In genomic region chr3:94063497-94064119, GRCh38 we compare ENCODE assay signal across 8 cellular contexts. TPM values are rescaled to one million over a fixed set of nuclear protein-coding genes. Genes with fewer than 3 reads are reported as not detected.
DNase-seq lines count a peak whose midpoint lies in the region; ATAC-seq and TF ChIP-seq lines count a peak whose summit lies in the region.

No MANE protein-coding gene starts in this region.

- no peaks in the 10 kb centered on the region for H3K27me3 ChIP-seq in A673 (replicated peaks; ENCODE audit: insufficient read depth, low read depth, low read length, poor library complexity)
- H3K27me3 ChIP-seq in liver (ENCODE audit: control insufficient read depth in 4 of 4, insufficient read depth in 4 of 4, low read length in 3 of 4), result no peaks in the 10 kb centered on the region
- H3K27me3 ChIP-seq in upper lobe of right lung, result no peaks in the 10 kb centered on the region

- H3K9me3 ChIP-seq in A673 (ENCODE audit: low read depth, low read length, poor library complexity, severe bottlenecking) (no peaks in the 10 kb centered on the region), liver (ENCODE audit: control insufficient read depth in 4 of 4, low read length in 3 of 4) (no peaks in the 10 kb centered on the region), upper lobe of right lung (no peaks in the 10 kb centered on the region)

- 64% methylated on average over 16 of the region's 16 CpGs for WGBS in liver

- H3K9ac ChIP-seq in liver (ENCODE audit: low read depth in 1 of 2, low read length in 2 of 2), result peak overlapping the region; percentile 55 to 99

- ATAC-seq in upper lobe of right lung, result no peak
- no peak for ATAC-seq in GM21367 (IDR thresholded peaks at IDR 0.05; ENCODE audit: unreplicated experiment)

- POLR2A ChIA-PET in A673 (lab: Charles Lee; ENCODE audit: low non-redundant PET) (interaction anchor here (0.7 kb wide), 1 partner anchor 74 kb away, joined by 8 read pairs; no protein-coding TSS in a partner anchor), HEK293T (lab: Yijun Ruan, JAX) (interaction anchor here (0.6 to 2.8 kb wide), 26 partner anchors 8 to 108 kb away, joined by 3 to 14 read pairs (median 7); partner anchors contain the start of genes ARL13B, PROS1 and STX19)

- no peak for TF ChIP-seq RAD21 in liver (IDR thresholded peaks at IDR 0.05)

- CTCF ChIA-PET in A673 (lab: Charles Lee) (no interaction called here), HEK293T (lab: Yijun Ruan, JAX) (no interaction called here)

- intact Hi-C loops in A673 (cut with micrococcal nuclease; ENCODE audit: unreplicated experiment), result loop anchor here (1.0 to 5.0 kb wide), 3 partner anchors 59 to 201 kb away; partner anchors contain the start of gene ARL13B
- intact Hi-C loops in upper lobe of right lung (cut with DNase I), result loop anchor here (10.0 kb wide), 1 partner anchor 59 kb away; no protein-coding TSS in a partner anchor

- BruUV-seq in A673 (replicated peaks; lab: Mats Ljungman, UMichigan), result no TSS peak

- H3K36me3 ChIP-seq in A673 (ENCODE audit: insufficient read depth, low read length, poor library complexity, severe bottlenecking) (peaks cover 8% of the 10 kb centered on the region), liver (ENCODE audit: control insufficient read depth in 4 of 4, insufficient read depth in 3 of 4, low read depth in 1 of 4, low read length in 3 of 4) (peaks cover 3 to 10% (median 6%) of the 10 kb centered on the region in 4 donors), upper lobe of right lung (peaks cover 7% of the 10 kb centered on the region)

- DNase-seq in A673 (ENCODE audit: low spot score) (peak; percentile 15), HEK293T (ENCODE audit: extremely low spot score) (no peak), amniotic epithelial cell (ENCODE audit: low read depth) (peak; percentile 17), upper lobe of right lung (no peak), inferior parietal cortex (ENCODE audit: extremely low spot score) (no peak)
- no peak for DNase-seq in activated effector memory CD4-positive, alpha-beta T cell treated with Interleukin-2 at 50 U/mL for 16 hours

- H3K4me3 ChIP-seq in A673 (ENCODE audit: low read depth, low read length, poor library complexity, severe bottlenecking) (peak overlapping the region; percentile 84), liver (ENCODE audit: low read depth in 1 of 3, low read length in 3 of 3) (peak overlapping the region; percentile 72 to 97 (median 97)), upper lobe of right lung (peak overlapping the region; percentile 82)

- H3K4me1 ChIP-seq in A673 (ENCODE audit: insufficient read depth, low read length, poor library complexity, severe bottlenecking) (peaks cover 14% of the 10 kb centered on the region), liver (ENCODE audit: control insufficient read depth in 4 of 4, insufficient read depth in 4 of 4, low read length in 3 of 4) (peaks cover 0 to 19% (median 13%) of the 10 kb centered on the region in 4 donors), upper lobe of right lung (peaks cover 28% of the 10 kb centered on the region)

- TF ChIP-seq CTCF in A673 (conservative IDR thresholded peaks at IDR 0.05; ENCODE audit: low read depth, low read length), result no peak
- TF ChIP-seq CTCF in liver (IDR thresholded peaks at IDR 0.05; ENCODE audit: low read depth, low read length, missing input control), result no peak
- TF ChIP-seq CTCF in upper lobe of right lung (IDR thresholded peaks at IDR 0.05), result no peak

- H3K27ac ChIP-seq in A673 (ENCODE audit: low read depth, low read length, poor library complexity, severe bottlenecking) (peak overlapping the region; percentile 97), liver (ENCODE audit: low read depth in 1 of 2, low read length in 2 of 2) (peak overlapping the region; percentile 73 to 92), upper lobe of right lung (peak overlapping the region; percentile 98)

TF ChIP-seq in HEK293T, 16 proteins besides CTCF, POLR2A, EP300 and RAD21:
- no peak for TF ChIP-seq TARDBP (IDR thresholded peaks at IDR 0.05)
- no peak for TF ChIP-seq SP1 (IDR thresholded peaks at IDR 0.05)
- TF ChIP-seq L3MBTL2 (conservative IDR thresholded peaks at IDR 0.05), result peak; percentile 86
- no peak for TF ChIP-seq BHLHE40 (IDR thresholded peaks at IDR 0.05; ENCODE audit: borderline replicate concordance)
- TF ChIP-seq, protein P1, sequence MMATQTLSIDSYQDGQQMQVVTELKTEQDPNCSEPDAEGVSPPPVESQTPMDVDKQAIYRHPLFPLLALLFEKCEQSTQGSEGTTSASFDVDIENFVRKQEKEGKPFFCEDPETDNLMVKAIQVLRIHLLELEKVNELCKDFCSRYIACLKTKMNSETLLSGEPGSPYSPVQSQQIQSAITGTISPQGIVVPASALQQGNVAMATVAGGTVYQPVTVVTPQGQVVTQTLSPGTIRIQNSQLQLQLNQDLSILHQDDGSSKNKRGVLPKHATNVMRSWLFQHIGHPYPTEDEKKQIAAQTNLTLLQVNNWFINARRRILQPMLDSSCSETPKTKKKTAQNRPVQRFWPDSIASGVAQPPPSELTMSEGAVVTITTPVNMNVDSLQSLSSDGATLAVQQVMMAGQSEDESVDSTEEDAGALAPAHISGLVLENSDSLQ (IDR thresholded peaks at IDR 0.05), result no peak
- TF ChIP-seq NFRKB (IDR thresholded peaks at IDR 0.05), result no peak

TF ChIP-seq in liver, 16 proteins besides CTCF, POLR2A, EP300 and RAD21:
- TF ChIP-seq HNF4A (conservative IDR thresholded peaks at IDR 0.05) (no peak), GABPA (IDR thresholded peaks at IDR 0.05 in 1 of 2, conservative IDR thresholded peaks at IDR 0.05 in 1 of 2) (no peak), SP1 (IDR thresholded peaks at IDR 0.05) (no peak), FOXA2 (IDR thresholded peaks at IDR 0.05) (no peak), ZBTB33 (IDR thresholded peaks at IDR 0.05) (no peak), FOXA1 (IDR thresholded peaks at IDR 0.05) (no peak), JUND (IDR thresholded peaks at IDR 0.05) (no peak), HNF4G (IDR thresholded peaks at IDR 0.05) (no peak), MAX (IDR thresholded peaks at IDR 0.05) (no peak), YY1 (IDR thresholded peaks at IDR 0.05) (no peak), TAF1 (conservative IDR thresholded peaks at IDR 0.05) (no peak), NR2F2 (IDR thresholded peaks at IDR 0.05) (no peak), RXRA (IDR thresholded peaks at IDR 0.05) (no peak), ATF3 (IDR thresholded peaks at IDR 0.05) (no peak), EGR1 (IDR thresholded peaks at IDR 0.05; ENCODE audit: low read depth in 2 of 2) (no peak)
- TF ChIP-seq, protein P2, sequence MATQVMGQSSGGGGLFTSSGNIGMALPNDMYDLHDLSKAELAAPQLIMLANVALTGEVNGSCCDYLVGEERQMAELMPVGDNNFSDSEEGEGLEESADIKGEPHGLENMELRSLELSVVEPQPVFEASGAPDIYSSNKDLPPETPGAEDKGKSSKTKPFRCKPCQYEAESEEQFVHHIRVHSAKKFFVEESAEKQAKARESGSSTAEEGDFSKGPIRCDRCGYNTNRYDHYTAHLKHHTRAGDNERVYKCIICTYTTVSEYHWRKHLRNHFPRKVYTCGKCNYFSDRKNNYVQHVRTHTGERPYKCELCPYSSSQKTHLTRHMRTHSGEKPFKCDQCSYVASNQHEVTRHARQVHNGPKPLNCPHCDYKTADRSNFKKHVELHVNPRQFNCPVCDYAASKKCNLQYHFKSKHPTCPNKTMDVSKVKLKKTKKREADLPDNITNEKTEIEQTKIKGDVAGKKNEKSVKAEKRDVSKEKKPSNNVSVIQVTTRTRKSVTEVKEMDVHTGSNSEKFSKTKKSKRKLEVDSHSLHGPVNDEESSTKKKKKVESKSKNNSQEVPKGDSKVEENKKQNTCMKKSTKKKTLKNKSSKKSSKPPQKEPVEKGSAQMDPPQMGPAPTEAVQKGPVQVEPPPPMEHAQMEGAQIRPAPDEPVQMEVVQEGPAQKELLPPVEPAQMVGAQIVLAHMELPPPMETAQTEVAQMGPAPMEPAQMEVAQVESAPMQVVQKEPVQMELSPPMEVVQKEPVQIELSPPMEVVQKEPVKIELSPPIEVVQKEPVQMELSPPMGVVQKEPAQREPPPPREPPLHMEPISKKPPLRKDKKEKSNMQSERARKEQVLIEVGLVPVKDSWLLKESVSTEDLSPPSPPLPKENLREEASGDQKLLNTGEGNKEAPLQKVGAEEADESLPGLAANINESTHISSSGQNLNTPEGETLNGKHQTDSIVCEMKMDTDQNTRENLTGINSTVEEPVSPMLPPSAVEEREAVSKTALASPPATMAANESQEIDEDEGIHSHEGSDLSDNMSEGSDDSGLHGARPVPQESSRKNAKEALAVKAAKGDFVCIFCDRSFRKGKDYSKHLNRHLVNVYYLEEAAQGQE (IDR thresholded peaks at IDR 0.05), result no peak

RNA-seq across cellular contexts. Expression of gene NSUN3, which starts 0.7 kb away (rescaled TPM):
- total RNA-seq in A673 (2021) (12.3 and 15.6 TPM in 2 replicates), liver (10 to 100 TPM; 11.1 to 14.6 TPM), upper lobe of right lung (18.0 TPM)
- polyA plus RNA-seq in liver, result 1 to 10 TPM; 3.8 to 5.1 TPM

RNA-seq across cellular contexts. Expression of gene DHFR2, which starts 0.9 kb away (rescaled TPM):
- 6.5 and 9.8 TPM in 2 replicates for total RNA-seq in A673 (2021)
- 1 to 10 TPM; 2.6 to 3.9 TPM for total RNA-seq in liver
- polyA plus RNA-seq in liver, result 1 to 10 TPM; 2.3 to 2.4 TPM
- total RNA-seq in upper lobe of right lung, result 8.1 TPM

RNA-seq across cellular contexts. Expression of gene STX19, which starts 35.2 kb away (rescaled TPM):
- total RNA-seq in A673 (2021), result not detected in 2 replicates
- total RNA-seq in liver, result not detected
- polyA plus RNA-seq in liver, result under 1 TPM in 1 of 2 donors, not detected in 1; 0.18 TPM
- 2.8 TPM for total RNA-seq in upper lobe of right lung

Comparison
In these comparisons a context has a peak if more than half of its experiments do, and no peak if none do; other contexts are left out.
1. DNase-seq: peak in A673 (single experiment) and amniotic epithelial cell (single experiment); none in HEK293T (single experiment), upper lobe of right lung (single experiment), activated effector memory CD4-positive, alpha-beta T cell treated with Interleukin-2 at 50 U/mL for 16 hours (single experiment) and inferior parietal cortex (single experiment).
2. Peak in every context shown above with its lines, with median percentiles within 50 percentile points of each other: H3K27ac ChIP-seq and H3K4me3 ChIP-seq.